Comparison of ENCODE assay signal across 8 cellular contexts in the genomic region with DNA sequence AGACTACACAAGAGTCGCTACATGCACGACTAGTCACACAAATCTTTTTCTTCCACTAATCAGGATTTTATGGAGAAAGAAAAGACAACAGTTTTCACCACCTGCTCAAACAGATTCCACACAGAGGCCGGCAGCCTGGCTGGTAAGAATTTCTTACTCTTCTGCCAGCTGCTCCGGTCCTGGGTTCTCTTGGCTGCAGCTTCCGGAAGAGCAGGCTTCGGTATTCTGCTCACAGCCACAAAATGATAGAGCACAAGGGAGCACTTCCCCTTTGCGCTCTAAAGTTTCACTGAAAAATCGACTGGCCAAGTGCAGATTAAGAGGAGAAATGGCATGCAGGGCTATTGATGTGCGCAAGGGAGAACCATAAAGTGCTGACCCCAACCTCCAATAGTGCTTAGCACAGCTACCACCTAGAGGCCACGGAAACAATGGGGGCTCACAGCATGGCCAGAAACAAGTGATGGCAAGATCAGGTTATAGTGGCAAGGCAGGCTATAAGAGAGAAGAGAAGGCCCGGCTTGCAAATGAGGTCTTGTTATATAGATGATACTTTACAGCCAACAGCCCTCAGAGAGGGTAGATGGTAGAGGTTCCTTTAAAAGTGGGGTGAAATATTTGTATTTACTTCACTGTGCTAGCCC.
DNase-seq lines count a peak whose midpoint lies in the region; ATAC-seq and TF ChIP-seq lines count a peak whose summit lies in the region.
"Not testable (repeated sequence)": the region's sequence is repeated elsewhere in the genome, so short reads cannot be mapped to it uniquely, and the experiment has no call there.

No MANE protein-coding gene starts in this region.

- not testable (repeated sequence) for H3K4me3 ChIP-seq in DND-41 (ENCODE audit: low read depth in 1 of 2, low read length in 2 of 2)
- peak overlapping the region; percentile 17 to 33 for H3K4me3 ChIP-seq in neutrophil (ENCODE audit: low read depth in 1 of 2, low read length in 1 of 2)

- intact Hi-C loops in activated CD8-positive, alpha-beta T cell treated with anti-CD3 and anti-CD28 coated beads for 36 hours (cut with micrococcal nuclease): not testable (repeated sequence)

- H3K4me2 ChIP-seq in DND-41 (ENCODE audit: insufficient read depth, low read length): not testable (repeated sequence)

- CTCF ChIA-PET in activated CD8-positive, alpha-beta T cell treated with anti-CD3 and anti-CD28 coated beads for 36 hours (lab: Charles Lee): not testable (repeated sequence)

- H3K27me3 ChIP-seq in DND-41 (ENCODE audit: insufficient read depth, low read length, poor library complexity); neutrophil: not testable (repeated sequence)

- not testable (repeated sequence) for TF ChIP-seq CTCF in DND-41 (IDR thresholded peaks at IDR 0.05; ENCODE audit: borderline replicate concordance, extremely low read depth, low read length, poor library complexity, severe bottlenecking); activated CD8-positive, alpha-beta T cell treated with anti-CD3 and anti-CD28 coated beads for 36 hours (IDR thresholded peaks at IDR 0.05); glutamatergic neuron (IDR thresholded peaks at IDR 0.05; ENCODE audit: partially characterized antibody, unreplicated experiment); neutrophil (IDR thresholded peaks at IDR 0.05)

- ATAC-seq in DND-41 (ENCODE audit: insufficient read depth, low read depth): peak; percentile 83
- peak; percentile 96 for ATAC-seq in HG02623 (IDR thresholded peaks at IDR 0.05; ENCODE audit: unreplicated experiment)
- ATAC-seq in HG03439 (IDR thresholded peaks at IDR 0.05; ENCODE audit: unreplicated experiment): peak; percentile 92
- peak; percentile 47 for ATAC-seq in activated CD8-positive, alpha-beta T cell treated with anti-CD3 and anti-CD28 coated beads for 36 hours

- POLR2A ChIA-PET in activated CD8-positive, alpha-beta T cell treated with anti-CD3 and anti-CD28 coated beads for 36 hours (lab: Charles Lee): not testable (repeated sequence)

- H3K9ac ChIP-seq in DND-41 (ENCODE audit: low read depth, low read length): not testable (repeated sequence)

- H3K27ac Mint-ChIP-seq in activated CD8-positive, alpha-beta T cell treated with anti-CD3 and anti-CD28 coated beads for 36 hours: not testable (repeated sequence)
- peak overlapping the region; percentile 59 for H3K27ac Mint-ChIP-seq in glutamatergic neuron (ENCODE audit: unreplicated experiment)

- H3K9me3 Mint-ChIP-seq in activated CD8-positive, alpha-beta T cell treated with anti-CD3 and anti-CD28 coated beads for 36 hours; glutamatergic neuron (ENCODE audit: unreplicated experiment): not testable (repeated sequence)

- H3K9me3 ChIP-seq in DND-41 (ENCODE audit: insufficient read depth, low read length, severe bottlenecking); neutrophil: not testable (repeated sequence)

- not testable (repeated sequence) for H3K4me1 ChIP-seq in DND-41 (ENCODE audit: insufficient read depth, low read length); neutrophil (ENCODE audit: control insufficient read depth in 1 of 2, insufficient read depth in 1 of 2, low read depth in 1 of 2, low read length in 1 of 2)

- H2AFZ ChIP-seq in DND-41 (ENCODE audit: low read depth, low read length): not testable (repeated sequence)

- peaks cover 13% of the 10 kb centered on the region for H3K27me3 Mint-ChIP-seq in activated CD8-positive, alpha-beta T cell treated with anti-CD3 and anti-CD28 coated beads for 36 hours
- not testable (repeated sequence) for H3K27me3 Mint-ChIP-seq in glutamatergic neuron (ENCODE audit: unreplicated experiment)

- H3K4me1 Mint-ChIP-seq in activated CD8-positive, alpha-beta T cell treated with anti-CD3 and anti-CD28 coated beads for 36 hours (ENCODE audit: low read depth): not testable (repeated sequence)
- peaks cover 13% of the 10 kb centered on the region for H3K4me1 Mint-ChIP-seq in glutamatergic neuron (ENCODE audit: low read depth, unreplicated experiment)

- H3K79me2 ChIP-seq in DND-41 (ENCODE audit: insufficient read depth, low read length): not testable (repeated sequence)

- peak; percentile 33 for DNase-seq in DND-41
- peak; percentile 23 for DNase-seq in GM19240 (ENCODE audit: insufficient read length, low spot score)
- peak; percentile 17 for DNase-seq in NCI-H510A treated with DMSO at 0.1 percent for 48 hours (lab: John Stamatoyannopoulos, UW)
- DNase-seq in activated CD8-positive, alpha-beta T cell treated with anti-CD3 and anti-CD28 coated beads for 36 hours; glutamatergic neuron: not testable (repeated sequence)

- H3K36me3 Mint-ChIP-seq in activated CD8-positive, alpha-beta T cell treated with anti-CD3 and anti-CD28 coated beads for 36 hours (ENCODE audit: low read depth); glutamatergic neuron (ENCODE audit: unreplicated experiment): not testable (repeated sequence)

- H4K20me1 ChIP-seq in DND-41 (ENCODE audit: insufficient read depth, low read length): not testable (repeated sequence)

- H3K4me3 Mint-ChIP-seq in activated CD8-positive, alpha-beta T cell treated with anti-CD3 and anti-CD28 coated beads for 36 hours; glutamatergic neuron (ENCODE audit: unreplicated experiment): not testable (repeated sequence)

- not testable (repeated sequence) for H3K36me3 ChIP-seq in DND-41 (ENCODE audit: insufficient read depth, low read length); neutrophil

- H3K27ac ChIP-seq in DND-41 (ENCODE audit: low read length): not testable (repeated sequence)
- H3K27ac ChIP-seq in neutrophil: peak overlapping the region; percentile 43
